In genomic region chr7:132307465-132307864, GRCh38 we compare ENCODE assay signal across 1 cellular context.
TF ChIP-seq lines count a peak whose summit lies in the region.

No MANE protein-coding gene starts in this region.

TF ChIP-seq in endothelial cell of umbilical vein, 7 proteins besides CTCF, POLR2A, EP300 and RAD21:
- TF ChIP-seq POLR2AphosphoS5 (IDR thresholded peaks at IDR 0.05; ENCODE audit: insufficient read depth, low read depth, low read length) (no peak), JUN (IDR thresholded peaks at IDR 0.05; ENCODE audit: borderline replicate concordance, insufficient read depth, insufficient read length, low read depth) (no peak), EZH2 (IDR thresholded peaks at IDR 0.05; ENCODE audit: borderline replicate concordance, low read depth, low read length, severe bottlenecking) (no peak), MAX (IDR thresholded peaks at IDR 0.05; ENCODE audit: insufficient read depth, insufficient read length) (no peak), FOS (IDR thresholded peaks at IDR 0.05; ENCODE audit: borderline replicate concordance, insufficient read depth, low read length) (no peak), MYC (IDR thresholded peaks at IDR 0.05; ENCODE audit: low read depth, low read length) (no peak), GATA2 (IDR thresholded peaks at IDR 0.05; ENCODE audit: insufficient read depth, insufficient read length, low read depth, low read length) (no peak)
